ENCODE assay signal across 7 cellular contexts in genomic region chr14:71358932-71359421, GRCh38. TPM values are rescaled to one million over a fixed set of nuclear protein-coding genes. Genes with fewer than 3 reads are reported as not detected.
DNase-seq lines count a peak whose midpoint lies in the region; ATAC-seq and TF ChIP-seq lines count a peak whose summit lies in the region.
"Not testable (repeated sequence)": the region's sequence is repeated elsewhere in the genome, so short reads cannot be mapped to it uniquely, and the experiment has no call there.

No MANE protein-coding gene starts in this region.

- POLR2A ChIA-PET in IMR-90 (lab: Charles Lee; ENCODE audit: unreplicated experiment); activated CD8-positive, alpha-beta T cell treated with anti-CD3 and anti-CD28 coated beads for 36 hours (lab: Charles Lee): not testable (repeated sequence)

- H3K9ac ChIP-seq in IMR-90 (ENCODE audit: low read depth, low read length) = not testable (repeated sequence)

- not testable (repeated sequence) for DNase-seq in IMR-90; activated CD8-positive, alpha-beta T cell treated with anti-CD3 and anti-CD28 coated beads for 36 hours; activated naive CD8-positive, alpha-beta T cell treated with anti-CD3 and anti-CD28 coated beads for 36 hours; effector memory CD8-positive, alpha-beta T cell; stimulated activated naive B cell treated with anti-CD40 and anti-IgM and Interleukin-4, amounts not matched to agents 10 μg/mL and 1 μg/mL and 100 μg/mL, for 72 hours; aorta

- peak overlapping the region; percentile 19; the same call in 1 of the 2 replicates for H4K91ac ChIP-seq in IMR-90 (ENCODE audit: insufficient read depth, low read depth, low read length)

- WGBS in IMR-90 (ENCODE audit: extremely low coverage in 2 of 2, insufficient read length in 1 of 2), 2 experiments = 100% methylated on average over 1 of the region's 4 CpGs; no CpG with 5 or more reads in 1 of the 2 experiments
- WGBS in aorta, 2 donors = 95 to 98% methylated on average over 4 of the region's 4 CpGs

- H3K4me3 Mint-ChIP-seq in activated CD8-positive, alpha-beta T cell treated with anti-CD3 and anti-CD28 coated beads for 36 hours; activated naive CD8-positive, alpha-beta T cell treated with anti-CD3 and anti-CD28 coated beads for 36 hours; effector memory CD8-positive, alpha-beta T cell: not testable (repeated sequence)
- H3K4me3 Mint-ChIP-seq in stimulated activated naive B cell treated with anti-CD40 and anti-IgM and Interleukin-4, amounts not matched to agents 10 μg/mL and 1 μg/mL and 100 μg/mL, for 72 hours = peak overlapping the region; percentile 54 to 70

- H3K27me3 ChIP-seq in IMR-90 (ENCODE audit: control insufficient read depth, insufficient read depth, low read length); neutrophil; aorta (ENCODE audit: control insufficient read depth in 1 of 2, insufficient read depth in 2 of 2, low read length in 1 of 2): not testable (repeated sequence)

- in situ Hi-C loops in IMR-90 (cut with MboI; ENCODE audit: low sequenced_read_pairs) = not testable (repeated sequence)

- H3K36me3 Mint-ChIP-seq in activated CD8-positive, alpha-beta T cell treated with anti-CD3 and anti-CD28 coated beads for 36 hours (ENCODE audit: low read depth) = peaks cover 27% of the 10 kb centered on the region
- H3K36me3 Mint-ChIP-seq in activated naive CD8-positive, alpha-beta T cell treated with anti-CD3 and anti-CD28 coated beads for 36 hours = peaks cover 45% of the 10 kb centered on the region
- H3K36me3 Mint-ChIP-seq in effector memory CD8-positive, alpha-beta T cell (ENCODE audit: insufficient read depth) = not testable (repeated sequence)
- H3K36me3 Mint-ChIP-seq in stimulated activated naive B cell treated with anti-CD40 and anti-IgM and Interleukin-4, amounts not matched to agents 10 μg/mL and 1 μg/mL and 100 μg/mL, for 72 hours = peaks cover 52 to 82% of the 10 kb centered on the region in 2 donors

- H3K27ac ChIP-seq in IMR-90 (ENCODE audit: insufficient read depth, low read length) (peak overlapping the region; percentile 65; the same call in 1 of the 2 replicates), neutrophil (peak overlapping the region; percentile 16), aorta (ENCODE audit: low read depth in 1 of 2, low read length in 2 of 2) (peak overlapping the region; percentile 57 to 71)

- not testable (repeated sequence) for TF ChIP-seq CTCF in IMR-90 (conservative IDR thresholded peaks at IDR 0.05; ENCODE audit: low read depth, low read length); activated CD8-positive, alpha-beta T cell treated with anti-CD3 and anti-CD28 coated beads for 36 hours (IDR thresholded peaks at IDR 0.05); neutrophil (IDR thresholded peaks at IDR 0.05)

- peaks cover 14% of the 10 kb centered on the region for H3K9me3 Mint-ChIP-seq in activated CD8-positive, alpha-beta T cell treated with anti-CD3 and anti-CD28 coated beads for 36 hours
- peaks cover 21% of the 10 kb centered on the region for H3K9me3 Mint-ChIP-seq in activated naive CD8-positive, alpha-beta T cell treated with anti-CD3 and anti-CD28 coated beads for 36 hours
- not testable (repeated sequence) for H3K9me3 Mint-ChIP-seq in effector memory CD8-positive, alpha-beta T cell
- H3K9me3 Mint-ChIP-seq in stimulated activated naive B cell treated with anti-CD40 and anti-IgM and Interleukin-4, amounts not matched to agents 10 μg/mL and 1 μg/mL and 100 μg/mL, for 72 hours = peaks cover 10 to 16% of the 10 kb centered on the region in 2 donors

- not testable (repeated sequence) for TF ChIP-seq POLR2A in IMR-90 (IDR thresholded peaks at IDR 0.05; ENCODE audit: low read depth, low read length)

- TF ChIP-seq RAD21 in IMR-90 (IDR thresholded peaks at IDR 0.05; ENCODE audit: low read length) = not testable (repeated sequence)

- peak overlapping the region; percentile 60; the same call in 1 of the 2 replicates for H2AK5ac ChIP-seq in IMR-90 (ENCODE audit: low read depth, low read length)

- not testable (repeated sequence) for H3K4me3 ChIP-seq in IMR-90 (ENCODE audit: insufficient read depth, low read depth, low read length); neutrophil (ENCODE audit: low read depth in 1 of 2, low read length in 1 of 2); aorta (ENCODE audit: low read length in 2 of 2)

- peak overlapping the region; percentile 18; the same call in 1 of the 2 replicates for H3K23ac ChIP-seq in IMR-90 (ENCODE audit: low read depth, low read length)

- peak overlapping the region; percentile 57 for H3K14ac ChIP-seq in IMR-90 (replicated peaks; ENCODE audit: low read depth, low read length)

- H4K8ac ChIP-seq in IMR-90 (ENCODE audit: low read depth in 2 of 2, low read length in 2 of 2) = peak overlapping the region; percentile 30 to 37; a peak in 2 of 4 replicates

- not testable (repeated sequence) for H2AFZ ChIP-seq in IMR-90 (replicated peaks; ENCODE audit: low read length, poor library complexity)

- not testable (repeated sequence) for H2AK9ac ChIP-seq in IMR-90 (replicated peaks; ENCODE audit: low read depth, low read length, poor library complexity)

- CTCF ChIA-PET in IMR-90 (lab: Yijun Ruan, JAX); activated CD8-positive, alpha-beta T cell treated with anti-CD3 and anti-CD28 coated beads for 36 hours (lab: Charles Lee): not testable (repeated sequence)

- peak overlapping the region; percentile 51; the same call in 2 of the 3 replicates for H2BK15ac ChIP-seq in IMR-90 (ENCODE audit: low read depth, low read length)

- H2BK20ac ChIP-seq in IMR-90 (ENCODE audit: low read depth, low read length) = peak overlapping the region; percentile 38

- peak overlapping the region; percentile 20; the same call in 1 of the 2 replicates for H2BK120ac ChIP-seq in IMR-90 (ENCODE audit: low read depth, low read length)

- peak overlapping the region; percentile 91 for H3K18ac ChIP-seq in IMR-90 (ENCODE audit: low read depth, low read length)

- dilution Hi-C loops in IMR-90 (cut with HindIII; ENCODE audit: low sequenced_read_pairs, unreplicated experiment) = not testable (repeated sequence)

- H4K20me1 ChIP-seq in IMR-90 (ENCODE audit: insufficient read depth, low read length) = not testable (repeated sequence)

- not testable (repeated sequence) for H3K9me1 ChIP-seq in IMR-90 (ENCODE audit: insufficient read depth, low read length)

- H3K4ac ChIP-seq in IMR-90 (ENCODE audit: low read depth, low read length) = peak overlapping the region; percentile 72; the same call in 1 of the 2 replicates

- peak overlapping the region; percentile 49; the same call in 1 of the 2 replicates for H3K4me2 ChIP-seq in IMR-90 (ENCODE audit: low read depth, low read length)

- H3K36me3 ChIP-seq in IMR-90 (ENCODE audit: control insufficient read depth, insufficient read depth, low read length); neutrophil; aorta (ENCODE audit: control insufficient read depth in 1 of 2, insufficient read depth in 2 of 2, low read length in 1 of 2): not testable (repeated sequence)

- peak overlapping the region; percentile 95 for H2BK5ac ChIP-seq in IMR-90 (ENCODE audit: low read depth, low read length, poor library complexity, severe bottlenecking)

- H3K79me1 ChIP-seq in IMR-90 (ENCODE audit: low read depth in 1 of 2, low read length in 2 of 2) = peaks cover 21 to 75% of the 10 kb centered on the region in 2 experiments

- peak overlapping the region; percentile 23 for H3K27ac Mint-ChIP-seq in activated CD8-positive, alpha-beta T cell treated with anti-CD3 and anti-CD28 coated beads for 36 hours
- H3K27ac Mint-ChIP-seq in activated naive CD8-positive, alpha-beta T cell treated with anti-CD3 and anti-CD28 coated beads for 36 hours = peak overlapping the region; percentile 34
- H3K27ac Mint-ChIP-seq in effector memory CD8-positive, alpha-beta T cell = peak overlapping the region; percentile 41 to 46
- peak overlapping the region; percentile 98 for H3K27ac Mint-ChIP-seq in stimulated activated naive B cell treated with anti-CD40 and anti-IgM and Interleukin-4, amounts not matched to agents 10 μg/mL and 1 μg/mL and 100 μg/mL, for 72 hours

- H3K56ac ChIP-seq in IMR-90 (ENCODE audit: extremely low read depth, insufficient read depth, low read length) = not testable (repeated sequence)

- H4K5ac ChIP-seq in IMR-90 (ENCODE audit: low read depth, low read length) = peak overlapping the region; percentile 91; the same call in 1 of the 2 replicates

- not testable (repeated sequence) for ATAC-seq in IMR-90 (ENCODE audit: low read depth); effector memory CD8-positive, alpha-beta T cell (replicated peaks); stimulated activated naive B cell treated with anti-CD40 and anti-IgM and Interleukin-4, amounts not matched to agents 10 μg/mL and 1 μg/mL and 100 μg/mL, for 72 hours (replicated peaks); aorta (ENCODE audit: low FRiP score)
- peak; percentile 49 for ATAC-seq in activated CD8-positive, alpha-beta T cell treated with anti-CD3 and anti-CD28 coated beads for 36 hours

- peaks cover 21% of the 10 kb centered on the region for H3K4me1 ChIP-seq in IMR-90 (ENCODE audit: control insufficient read depth, insufficient read depth, low read length)
- peaks cover 24 to 30% of the 10 kb centered on the region in 2 experiments for H3K4me1 ChIP-seq in neutrophil (ENCODE audit: control insufficient read depth in 1 of 2, insufficient read depth in 1 of 2, low read depth in 1 of 2, low read length in 1 of 2)
- H3K4me1 ChIP-seq in aorta (ENCODE audit: control insufficient read depth in 1 of 2, insufficient read depth in 2 of 2, low read length in 2 of 2) = not testable (repeated sequence)

- H3K27me3 Mint-ChIP-seq in activated CD8-positive, alpha-beta T cell treated with anti-CD3 and anti-CD28 coated beads for 36 hours; activated naive CD8-positive, alpha-beta T cell treated with anti-CD3 and anti-CD28 coated beads for 36 hours; effector memory CD8-positive, alpha-beta T cell; stimulated activated naive B cell treated with anti-CD40 and anti-IgM and Interleukin-4, amounts not matched to agents 10 μg/mL and 1 μg/mL and 100 μg/mL, for 72 hours: not testable (repeated sequence)

- not testable (repeated sequence) for H3K9me3 ChIP-seq in IMR-90 (ENCODE audit: control insufficient read depth, insufficient read depth, low read length); neutrophil; aorta (ENCODE audit: control insufficient read depth, low read length)

- peaks cover 63% of the 10 kb centered on the region for H3K4me1 Mint-ChIP-seq in activated CD8-positive, alpha-beta T cell treated with anti-CD3 and anti-CD28 coated beads for 36 hours (ENCODE audit: low read depth)
- H3K4me1 Mint-ChIP-seq in activated naive CD8-positive, alpha-beta T cell treated with anti-CD3 and anti-CD28 coated beads for 36 hours = peaks cover 44% of the 10 kb centered on the region
- peaks cover 34 to 38% of the 10 kb centered on the region in 2 donors for H3K4me1 Mint-ChIP-seq in effector memory CD8-positive, alpha-beta T cell (ENCODE audit: low read depth in 2 of 2)
- H3K4me1 Mint-ChIP-seq in stimulated activated naive B cell treated with anti-CD40 and anti-IgM and Interleukin-4, amounts not matched to agents 10 μg/mL and 1 μg/mL and 100 μg/mL, for 72 hours = peaks cover 49 to 99% of the 10 kb centered on the region in 2 donors

- intact Hi-C loops in IMR-90 (cut with micrococcal nuclease) = loop anchor here (5.0 kb wide), 1 partner anchor 53 kb away; no protein-coding TSS in a partner anchor
- intact Hi-C loops in activated CD8-positive, alpha-beta T cell treated with anti-CD3 and anti-CD28 coated beads for 36 hours (cut with micrococcal nuclease) = not testable (repeated sequence)
- intact Hi-C loops in aorta (cut with DNase I) = loop anchor here in 1 of 2 donors (5.0 kb wide), 1 partner anchor 37 kb away; the partner anchor contains the start of gene SIPA1L1

- BruUV-seq in IMR-90 (replicated peaks; lab: Mats Ljungman, UMichigan) = not testable (repeated sequence)

RNA-seq across cellular contexts. Expression of gene SIPA1L1, which starts 38.7 kb away (rescaled TPM):
- total RNA-seq in IMR-90 (2012; rRNA removed) = 21.5 and 24.7 TPM in 2 replicates
- 23.9 and 24.5 TPM in 2 replicates for polyA plus RNA-seq in IMR-90 (2012; rRNA removed)
- 12.9 and 17.5 TPM in 2 replicates for polyA plus RNA-seq in IMR-90 (2012; cell fraction: cytosol; rRNA removed)
- polyA plus RNA-seq in IMR-90 (2012; cell fraction: nucleus; rRNA removed; ENCODE audit: low replicate concordance) = 67.8 and 91.1 TPM in 2 replicates
- total RNA-seq in activated CD8-positive, alpha-beta T cell treated with anti-CD3 and anti-CD28 coated beads for 36 hours = 10 to 100 TPM; 52.0 to 57.7 TPM
- total RNA-seq in activated naive CD8-positive, alpha-beta T cell treated with anti-CD3 and anti-CD28 coated beads for 36 hours = 10 to 100 TPM; 39.9 to 42.9 TPM
- 10 to 100 TPM; 54.8 to 73.5 TPM for total RNA-seq in aorta
- 10 to 100 TPM in 1 of 2 donors, 1 to 10 TPM in 1; 7.9 to 44.1 TPM for polyA plus RNA-seq in aorta

Comparison
In these comparisons a context has a peak if more than half of its experiments do, and no peak if none do; other contexts are left out.
1. H3K27ac Mint-ChIP-seq: peak in every context shown above with its lines; median percentile 98 in stimulated activated naive B cell treated with anti-CD40 and anti-IgM and Interleukin-4, amounts not matched to agents 10 μg/mL and 1 μg/mL and 100 μg/mL, for 72 hours; 44 in effector memory CD8-positive, alpha-beta T cell; 34 in activated naive CD8-positive, alpha-beta T cell treated with anti-CD3 and anti-CD28 coated beads for 36 hours; 23 in activated CD8-positive, alpha-beta T cell treated with anti-CD3 and anti-CD28 coated beads for 36 hours.